Comparison of ENCODE assay signal across 8 cellular contexts in the genomic region with DNA sequence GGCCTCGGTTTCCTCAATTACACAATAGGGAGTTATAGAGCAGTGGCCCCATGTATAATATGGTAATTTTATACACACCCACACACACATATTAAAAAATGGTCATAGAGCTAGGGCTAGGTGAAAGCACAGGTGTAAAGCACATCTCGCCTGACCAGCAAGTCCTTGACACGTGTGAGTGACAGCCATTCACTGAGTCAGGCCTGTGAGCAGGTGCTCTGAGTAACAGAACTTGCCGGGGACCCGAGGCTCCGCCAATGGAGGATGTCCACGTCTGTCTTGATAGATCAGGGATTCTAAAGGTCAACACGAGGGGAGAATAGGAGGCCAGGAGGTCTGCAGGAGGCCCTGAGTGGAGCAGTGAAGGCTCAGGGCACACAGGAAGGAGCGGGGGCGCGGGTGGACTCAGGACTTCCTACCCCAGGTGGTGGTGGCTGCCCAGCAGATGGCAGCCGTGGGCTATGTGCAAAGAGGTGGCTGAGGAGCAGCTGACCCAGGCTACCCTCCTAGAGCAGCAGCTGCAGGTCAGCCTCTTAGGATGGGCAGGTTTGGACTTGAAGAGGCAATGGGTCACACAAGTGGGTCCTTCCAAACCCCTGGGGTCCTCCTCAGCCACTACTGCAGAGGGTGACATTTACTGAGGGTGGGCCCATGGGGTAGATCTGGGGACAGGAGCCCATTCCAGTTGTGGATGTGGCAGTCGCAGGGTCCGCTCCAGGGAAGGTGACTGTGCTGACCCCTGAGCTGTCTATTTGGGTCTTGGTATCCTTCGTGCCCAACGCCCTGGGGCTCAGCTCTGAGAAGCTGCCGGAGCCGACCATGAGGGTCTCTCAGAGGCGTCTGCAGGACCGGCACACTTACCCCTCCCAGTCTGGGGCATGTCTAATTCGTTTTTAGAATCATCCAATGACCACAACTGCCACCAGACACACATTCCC. TPM values are rescaled to one million over a fixed set of nuclear protein-coding genes. Genes with fewer than 3 reads are reported as not detected.
DNase-seq lines count a peak whose midpoint lies in the region; FAIRE-seq and TF ChIP-seq lines count a peak whose summit lies in the region.

No MANE protein-coding gene starts in this region.

- no peaks in the 10 kb centered on the region for H3K27me3 ChIP-seq in GM06990 (replicated peaks; ENCODE audit: control insufficient read depth, insufficient read depth, low read length)
- no peaks in the 10 kb centered on the region for H3K27me3 ChIP-seq in parathyroid adenoma (ENCODE audit: control insufficient read depth, insufficient read depth, low read length)
- no peaks in the 10 kb centered on the region for H3K27me3 ChIP-seq in tibial nerve

- peak in 1 of 2 donors; percentile 36 for TF ChIP-seq EP300 in tibial nerve (IDR thresholded peaks at IDR 0.05)

- H3K4me1 ChIP-seq in parathyroid adenoma (no peaks in the 10 kb centered on the region), tibial nerve (peaks cover 0 to 4% (median 0%) of the 10 kb centered on the region in 4 donors)

- no peaks in the 10 kb centered on the region for H3K9me3 ChIP-seq in parathyroid adenoma (ENCODE audit: control insufficient read depth, low read length)
- H3K9me3 ChIP-seq in tibial nerve: no peaks in the 10 kb centered on the region

- H2AFZ ChIP-seq in parathyroid adenoma: no peak overlapping the region

- FAIRE-seq in frontal cortex (lab: Jason Lieb, UNC): no peak

- WGBS in tibial nerve, 2 donors: 64 to 71% methylated on average over 19 to 21 of the region's 21 CpGs

- TF ChIP-seq POLR2A in tibial nerve (IDR thresholded peaks at IDR 0.05): no peak

- TF ChIP-seq CTCF in GM06990 (IDR thresholded peaks at IDR 0.05; ENCODE audit: insufficient read depth, low read length, poor library complexity, severe bottlenecking) (peak; percentile 79), parathyroid adenoma (IDR thresholded peaks at IDR 0.05) (peak; percentile 69), tibial nerve (IDR thresholded peaks at IDR 0.05) (peak; percentile 68 to 95 (median 75))

- H3K9ac ChIP-seq in parathyroid adenoma: no peak overlapping the region

- H3K36me3 ChIP-seq in GM06990 (ENCODE audit: control insufficient read depth, insufficient read depth, low read length) (peaks cover 79% of the 10 kb centered on the region), parathyroid adenoma (ENCODE audit: control insufficient read depth, insufficient read depth, low read length) (no peaks in the 10 kb centered on the region), tibial nerve (peaks cover 0 to 89% (median 19%) of the 10 kb centered on the region in 3 donors)

- DNase-seq in GM06990 (ENCODE audit: extremely low read depth, insufficient read length): peak; percentile 67
- peak; percentile 40 for DNase-seq in LoVo (ENCODE audit: low spot score)
- DNase-seq in SK-N-DZ (ENCODE audit: low spot score): peak; percentile 77
- DNase-seq in activated gamma-delta T cell treated with anti-CD3 and anti-CD28 coated beads, Interleukin-2, amount 50 U/mL, for 16 hours (ENCODE audit: low read depth): peak; percentile 64
- peak; percentile 67 to 78 for DNase-seq in frontal cortex (ENCODE audit: low spot score in 2 of 2)
- DNase-seq in tibial nerve (ENCODE audit: low spot score in 2 of 2): peak; percentile 64 to 75
- DNase-seq in GOT3 (lab: John Stamatoyannopoulos, UW): no peak

- H3K79me2 ChIP-seq in parathyroid adenoma: no peaks in the 10 kb centered on the region

- H3K4me3 ChIP-seq in GM06990 (replicated peaks; ENCODE audit: low read depth, low read length): no peak overlapping the region
- H3K4me3 ChIP-seq in parathyroid adenoma (ENCODE audit: low read depth, low read length): no peak overlapping the region
- H3K4me3 ChIP-seq in tibial nerve: no peak overlapping the region

- H3K4me2 ChIP-seq in parathyroid adenoma (ENCODE audit: low read length): no peak overlapping the region

- H3K27ac ChIP-seq in parathyroid adenoma: no peak overlapping the region
- H3K27ac ChIP-seq in tibial nerve: peak overlapping the region in 1 of 4 donors; percentile 1

RNA-seq across cellular contexts. Expression of gene PRRT1B, which starts 45.9 kb away (rescaled TPM):
- not detected in 2 replicates for polyA plus RNA-seq in SK-N-DZ (2014; cell fraction: cytosol; rRNA removed)
- polyA plus RNA-seq in SK-N-DZ (2014; cell fraction: nucleus; rRNA removed): not detected in 2 replicates
- total RNA-seq in frontal cortex (not detected), tibial nerve (not detected)
